In genomic region chr21:23853796-23854379, GRCh38 we compare ENCODE assay signal across 8 cellular contexts.
DNase-seq lines count a peak whose midpoint lies in the region; FAIRE-seq and TF ChIP-seq lines count a peak whose summit lies in the region.

No MANE protein-coding gene starts in this region.

- H3K9ac ChIP-seq in SK-N-MC (ENCODE audit: insufficient read length), result no peak overlapping the region

- H3K4me3 ChIP-seq in AG04449 (ENCODE audit: low read depth, low read length) (no peak overlapping the region), SK-N-MC (no peak overlapping the region), tibial nerve (no peak overlapping the region)

- no peak overlapping the region for H3K27ac ChIP-seq in SK-N-MC
- no peak overlapping the region for H3K27ac ChIP-seq in tibial nerve

- FAIRE-seq in frontal cortex (lab: Jason Lieb, UNC), result peak; percentile 34

- POLR2A ChIA-PET in AG04449 (lab: Yijun Ruan, JAX), result no interaction called here

- H3K9me3 ChIP-seq in SK-N-MC (ENCODE audit: low read depth, low read length) (no peaks in the 10 kb centered on the region), tibial nerve (no peaks in the 10 kb centered on the region)

- TF ChIP-seq CTCF in AG04449 (IDR thresholded peaks at IDR 0.05; ENCODE audit: insufficient read depth, low read length, missing control alignments) (peak; percentile 41), GM13976 (IDR thresholded peaks at IDR 0.05; ENCODE audit: borderline replicate concordance, control extremely low read depth, extremely low read depth, insufficient read depth, missing control alignments) (peak; percentile 53), tibial nerve (IDR thresholded peaks at IDR 0.05) (peak in 4 of 5 experiments; percentile 18 to 50 (median 38))

- H3K36me3 ChIP-seq in SK-N-MC (ENCODE audit: insufficient read depth, low read length), result no peaks in the 10 kb centered on the region
- no peaks in the 10 kb centered on the region for H3K36me3 ChIP-seq in tibial nerve

- no peak for TF ChIP-seq EP300 in tibial nerve (IDR thresholded peaks at IDR 0.05)

- 14 to 20% methylated on average over 1 of the region's 1 CpG for WGBS in tibial nerve, 2 donors

- H3K4me1 ChIP-seq in tibial nerve, result no peaks in the 10 kb centered on the region

- no peak for DNase-seq in AG04449 (ENCODE audit: low read depth, low spot score)
- peak; percentile 19 for DNase-seq in GM13976 (ENCODE audit: low spot score)
- peak; percentile 39 for DNase-seq in HT1080 (ENCODE audit: low read depth)
- peak; percentile 8 for DNase-seq in SK-N-MC (ENCODE audit: low read depth, low spot score)
- DNase-seq in frontal cortex (ENCODE audit: low spot score in 2 of 2), result peak; percentile 4 to 29
- peak in 1 of 2 donors; percentile 29 for DNase-seq in tibial nerve (ENCODE audit: low spot score in 2 of 2)
- DNase-seq in stimulated activated CD4-positive, alpha-beta T cell treated with anti-CD3 and anti-CD28 coated beads, Interleukin-15, amount 100 ng/mL, for 24 hours, result no peak
- DNase-seq in NCI-H2227 (lab: John Stamatoyannopoulos, UW; ENCODE audit: unreplicated experiment), result no peak

- TF ChIP-seq POLR2A in tibial nerve (IDR thresholded peaks at IDR 0.05), result no peak

- in situ Hi-C loops in GM13976 (cut with MboI; ENCODE audit: low sequenced_read_pairs, unreplicated experiment), result no loop called here

- no peaks in the 10 kb centered on the region for H3K27me3 ChIP-seq in tibial nerve

- CTCF ChIA-PET in AG04449 (lab: Yijun Ruan, JAX), result interaction anchor here (0.8 to 4.8 kb wide), 10 partner anchors 8 to 1532 kb away, joined by 3 to 23 read pairs (median 4); no protein-coding TSS in a partner anchor

Comparison
In these comparisons a context has a peak if more than half of its experiments do, and no peak if none do; other contexts are left out.
1. DNase-seq: peak in GM13976 (single experiment), HT1080 (single experiment), SK-N-MC (single experiment) and frontal cortex (2 of 2); none in AG04449 (single experiment), stimulated activated CD4-positive, alpha-beta T cell treated with anti-CD3 and anti-CD28 coated beads, Interleukin-15, amount 100 ng/mL, for 24 hours (single experiment) and NCI-H2227 (single experiment).
2. Peak in every context shown above with its lines, with median percentiles within 50 percentile points of each other: CTCF ChIP-seq.